1 cellular context compared by ENCODE assay signal in the genomic region with DNA sequence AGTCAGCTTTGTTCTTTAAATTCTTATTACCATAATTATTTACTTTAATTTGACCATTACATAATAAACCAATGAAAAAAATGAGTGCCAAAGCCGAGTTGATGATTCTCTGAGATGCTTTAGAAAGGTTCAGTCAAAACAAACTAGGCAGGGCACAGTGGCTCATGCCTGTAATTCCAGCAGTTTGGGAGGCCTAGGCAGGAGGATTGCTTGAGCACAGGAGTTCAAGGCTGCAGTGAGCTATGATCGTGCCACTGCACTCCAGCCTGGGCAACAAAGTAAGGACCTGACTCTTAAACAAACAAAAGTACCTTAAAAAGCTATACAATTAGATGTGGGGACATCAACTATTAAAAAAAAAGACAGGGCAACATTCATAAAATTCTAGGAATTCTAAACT.
TF ChIP-seq lines count a peak whose summit lies in the region.

No MANE protein-coding gene starts in this region.

TF ChIP-seq in IMR-90, 13 proteins besides CTCF, POLR2A, EP300 and RAD21 (continued from another document):
- no peak for TF ChIP-seq CHD1 (IDR thresholded peaks at IDR 0.05; ENCODE audit: low read depth, low read length)
- no peak for TF ChIP-seq CEBPB (IDR thresholded peaks at IDR 0.05; ENCODE audit: low read depth, low read length)
- TF ChIP-seq MXI1 (IDR thresholded peaks at IDR 0.05; ENCODE audit: borderline replicate concordance, low read depth, low read length) = no peak
